In genomic region chr1:185300152-185300551, GRCh38 we compare ENCODE assay signal across 16 cellular contexts. TPM values are rescaled to one million over a fixed set of nuclear protein-coding genes. Genes with fewer than 3 reads are reported as not detected.
DNase-seq lines count a peak whose midpoint lies in the region; ATAC-seq and TF ChIP-seq lines count a peak whose summit lies in the region.
"Had no signal": no experiment of that assay in that cellular context is flagged by ENCODE, and none has a peak within 500 bp of the region (broad histone marks: within the 10 kb centered on the region; RNA-seq: fewer than 3 reads in every experiment).

No MANE protein-coding gene starts in this region.

- no peak overlapping the region for H3K4me2 ChIP-seq in PC-3 (ENCODE audit: low read length)

- H3K9me3 ChIP-seq in A673 (ENCODE audit: low read depth, low read length, poor library complexity, severe bottlenecking) (no peaks in the 10 kb centered on the region), PC-3 (ENCODE audit: low read length) (no peaks in the 10 kb centered on the region)
- H3K9me3 ChIP-seq: HAP-1 had no signal

- H3K79me2 ChIP-seq in PC-3 (ENCODE audit: low read length), result no peaks in the 10 kb centered on the region

- no peaks in the 10 kb centered on the region for H3K9me3 Mint-ChIP-seq in stimulated activated naive CD8-positive, alpha-beta T cell treated with anti-CD3 and anti-CD28 coated beads, Interleukin-15, amount 100 ng/mL, for 72 hours

- H3K36me3 ChIP-seq in A673 (ENCODE audit: insufficient read depth, low read length, poor library complexity, severe bottlenecking) (peaks cover 100% of the 10 kb centered on the region), PC-3 (ENCODE audit: low read depth, low read length) (peaks cover 67% of the 10 kb centered on the region)

- TF ChIP-seq CTCF in A673 (conservative IDR thresholded peaks at IDR 0.05; ENCODE audit: low read depth, low read length), result no peak
- no peak for TF ChIP-seq CTCF in PC-3 (conservative IDR thresholded peaks at IDR 0.05; ENCODE audit: low read depth, low read length)

- intact Hi-C loops in A673 (cut with micrococcal nuclease; ENCODE audit: unreplicated experiment), result loop anchor here (5.0 to 10.0 kb wide), 2 partner anchors 1025 to 1057 kb away; no protein-coding TSS in a partner anchor
- intact Hi-C loops in PC-3 (cut with micrococcal nuclease), result no loop called here

- POLR2A ChIA-PET in A673 (lab: Charles Lee; ENCODE audit: low non-redundant PET), result no interaction called here
- POLR2A ChIA-PET in PC-3 (lab: Charles Lee; ENCODE audit: unreplicated experiment), result no interaction called here

- no peaks in the 10 kb centered on the region for H3K9me2 ChIP-seq in PC-3 (replicated peaks; ENCODE audit: low read length)

- H4K20me1 ChIP-seq in PC-3 (ENCODE audit: low read length), result no peaks in the 10 kb centered on the region

- H3K27ac ChIP-seq in A673 (ENCODE audit: low read depth, low read length, poor library complexity, severe bottlenecking) (no peak overlapping the region), PC-3 (ENCODE audit: low read length) (no peak overlapping the region)
- H3K27ac ChIP-seq: HL-60 had no signal

- no peaks in the 10 kb centered on the region for H3K27me3 ChIP-seq in A673 (replicated peaks; ENCODE audit: insufficient read depth, low read depth, low read length, poor library complexity)
- no peaks in the 10 kb centered on the region for H3K27me3 ChIP-seq in PC-3 (ENCODE audit: low read length)

- no peaks in the 10 kb centered on the region for H3K4me1 ChIP-seq in A673 (ENCODE audit: insufficient read depth, low read length, poor library complexity, severe bottlenecking)
- no peaks in the 10 kb centered on the region for H3K4me1 ChIP-seq in PC-3 (ENCODE audit: insufficient read depth, low read length)
- H3K4me1 ChIP-seq: HAP-1 had no signal

- TF ChIP-seq POLR2A in erythroblast (IDR thresholded peaks at IDR 0.05; ENCODE audit: low read length), result no peak

- no peaks in the 10 kb centered on the region for H3K4me1 Mint-ChIP-seq in stimulated activated naive CD8-positive, alpha-beta T cell treated with anti-CD3 and anti-CD28 coated beads, Interleukin-15, amount 100 ng/mL, for 72 hours

- no peaks in the 10 kb centered on the region for H3K27me3 Mint-ChIP-seq in stimulated activated naive CD8-positive, alpha-beta T cell treated with anti-CD3 and anti-CD28 coated beads, Interleukin-15, amount 100 ng/mL, for 72 hours

- no peak for DNase-seq in A673 (ENCODE audit: low spot score)
- DNase-seq in ELR (ENCODE audit: low read depth), result peak; percentile 25
- DNase-seq in PC-3, result peak; percentile 6
- DNase-seq in erythroblast (lab: John Stamatoyannopoulos, UW), result peak; percentile 11 to 19
- DNase-seq in stimulated activated naive CD8-positive, alpha-beta T cell treated with anti-CD3 and anti-CD28 coated beads, Interleukin-15, amount 100 ng/mL, for 72 hours, result no peak
- no peak for DNase-seq in activated CD4-positive, alpha-beta T cell treated with anti-CD3 and anti-CD28 coated beads for 48 hours
- DNase-seq in hippocampal formation (lab: John Stamatoyannopoulos, UW), result no peak
- DNase-seq: COR-L47, KBM-7, NCI-H1048, NCI-H146, NCI-H2107, NCI-H526 treated with DMSO at 0.1 percent for 48 hours, T-helper 1 cell had no signal

- no peak overlapping the region for H2AFZ ChIP-seq in PC-3 (ENCODE audit: low read length)

- no peaks in the 10 kb centered on the region for H3F3A ChIP-seq in PC-3 (ENCODE audit: low read length, unreplicated experiment)

- H3K27ac Mint-ChIP-seq in stimulated activated naive CD8-positive, alpha-beta T cell treated with anti-CD3 and anti-CD28 coated beads, Interleukin-15, amount 100 ng/mL, for 72 hours, result no peak overlapping the region

- H3K4me3 ChIP-seq in A673 (ENCODE audit: low read depth, low read length, poor library complexity, severe bottlenecking) (no peak overlapping the region), PC-3 (ENCODE audit: low read length) (no peak overlapping the region)
- H3K4me3 ChIP-seq: HAP-1 had no signal

- CTCF ChIA-PET in A673 (lab: Charles Lee), result no interaction called here
- CTCF ChIA-PET in PC-3 (lab: Charles Lee), result no interaction called here

- H3K4me3 Mint-ChIP-seq in stimulated activated naive CD8-positive, alpha-beta T cell treated with anti-CD3 and anti-CD28 coated beads, Interleukin-15, amount 100 ng/mL, for 72 hours, result no peak overlapping the region

- H3K9ac ChIP-seq in PC-3 (ENCODE audit: low read length), result no peak overlapping the region

- no peak for ATAC-seq in PC-3
- ATAC-seq in stimulated activated naive CD8-positive, alpha-beta T cell treated with anti-CD3 and anti-CD28 coated beads, Interleukin-15, amount 100 ng/mL, for 72 hours, result no peak

- BruUV-seq in A673 (replicated peaks; lab: Mats Ljungman, UMichigan) (TSS peak; percentile 0), PC-3 (replicated peaks; lab: Mats Ljungman, UMichigan) (no TSS peak)

RNA-seq across cellular contexts. Expression of gene IVNS1ABP, which starts 16.9 kb away (rescaled TPM):
- 221 and 263 TPM in 2 replicates for total RNA-seq in A673 (2021)
- 21.0 and 30.7 TPM in 2 replicates for total RNA-seq in PC-3 (2014; rRNA removed)

Comparison
In these comparisons a context has a peak if more than half of its experiments do, and no peak if none do; other contexts are left out.
1. DNase-seq: peak in ELR (single experiment), PC-3 (single experiment) and erythroblast (2 of 2); none in A673 (single experiment), stimulated activated naive CD8-positive, alpha-beta T cell treated with anti-CD3 and anti-CD28 coated beads, Interleukin-15, amount 100 ng/mL, for 72 hours (0 of 2), activated CD4-positive, alpha-beta T cell treated with anti-CD3 and anti-CD28 coated beads for 48 hours (single experiment) and hippocampal formation (0 of 2).